Comparison of ENCODE assay signal across 14 cellular contexts in the genomic region with DNA sequence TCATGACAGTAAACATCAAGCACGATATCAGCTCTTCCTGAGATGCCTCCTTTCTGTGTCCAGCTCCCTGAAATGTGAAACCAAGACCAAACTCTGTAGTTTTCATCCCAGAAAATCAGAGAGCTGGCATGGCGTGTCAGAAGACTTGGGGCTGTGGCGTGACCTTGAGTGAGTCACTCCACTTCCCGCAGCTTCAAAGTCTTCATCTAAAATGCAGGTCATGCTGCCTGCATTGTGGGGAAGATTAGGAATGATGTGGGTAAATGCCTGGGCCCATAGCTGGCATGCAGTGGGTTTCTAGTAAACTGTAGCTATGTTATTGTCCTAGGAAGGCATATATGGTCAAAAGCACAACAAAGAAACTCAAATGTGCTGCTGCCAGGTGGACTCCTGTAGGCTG. TPM values are rescaled to one million over a fixed set of nuclear protein-coding genes. Genes with fewer than 3 reads are reported as not detected.
A peak's percentile ranks its signal among the peaks of the same experiment; 100 is the strongest.
DNase-seq lines count a peak whose midpoint lies in the region; ATAC-seq and TF ChIP-seq lines count a peak whose summit lies in the region.
"Had no signal": no experiment of that assay in that cellular context is flagged by ENCODE, and none has a peak within 500 bp of the region (broad histone marks: within the 10 kb centered on the region; RNA-seq: fewer than 3 reads in every experiment).

No MANE protein-coding gene starts in this region.

- peaks cover 7% of the 10 kb centered on the region for H3K4me1 Mint-ChIP-seq in MCF 10A (ENCODE audit: insufficient read depth, unreplicated experiment)
- H3K4me1 Mint-ChIP-seq: activated naive CD8-positive, alpha-beta T cell treated with anti-CD3 and anti-CD28 coated beads, Interleukin-2, amount 50 U/mL, for 24 hours had no signal

- POLR2A ChIA-PET in MCF 10A (lab: Yijun Ruan, JAX) (no interaction called here), SK-N-SH (lab: Yijun Ruan, JAX) (no interaction called here)

- H3K9ac ChIP-seq in smooth muscle cell (ENCODE audit: low read depth) = no peak overlapping the region
- H3K9ac ChIP-seq in SK-N-SH = no peak overlapping the region
- H3K9ac ChIP-seq: neural progenitor cell had no signal

- TF ChIP-seq RAD21 in SK-N-SH (IDR thresholded peaks at IDR 0.05; ENCODE audit: low read length) = no peak

- no TSS peak for BruUV-seq in MCF 10A (replicated peaks; lab: Mats Ljungman, UMichigan)

- H3K9me3 Mint-ChIP-seq in MCF 10A (ENCODE audit: unreplicated experiment) = peaks cover 7% of the 10 kb centered on the region

- no peak overlapping the region for H3K4me2 ChIP-seq in smooth muscle cell
- no peak overlapping the region for H3K4me2 ChIP-seq in SK-N-SH
- H3K4me2 ChIP-seq: neural progenitor cell had no signal

- TF ChIP-seq EP300 in SK-N-SH (IDR thresholded peaks at IDR 0.05; ENCODE audit: borderline replicate concordance in 1 of 2, low read depth in 1 of 2, low read length in 1 of 2) = no peak

- H3K36me3 ChIP-seq in breast epithelium (no peaks in the 10 kb centered on the region), RWPE2 (ENCODE audit: low read depth) (no peaks in the 10 kb centered on the region), smooth muscle cell (ENCODE audit: low read depth) (no peaks in the 10 kb centered on the region), SK-N-SH (replicated peaks in 1 of 2; ENCODE audit: control insufficient read depth in 1 of 2, insufficient read depth in 2 of 2, low read length in 1 of 2) (no peaks in the 10 kb centered on the region)
- H3K36me3 ChIP-seq: neural progenitor cell had no signal

- H3K9me2 ChIP-seq in SK-N-SH = no peaks in the 10 kb centered on the region

- no peak for TF ChIP-seq POLR2A in breast epithelium (IDR thresholded peaks at IDR 0.05)

- intact Hi-C loops in MCF 10A (cut with micrococcal nuclease) = no loop called here
- intact Hi-C loops in breast epithelium (cut with DNase I; ENCODE audit: low total_unique reads) = no loop called here

- CTCF ChIA-PET in MCF 10A (lab: Yijun Ruan, JAX) = interaction anchor here (0.8 to 3.4 kb wide), 10 partner anchors 8 to 129 kb away, joined by 3 to 35 read pairs (median 6); no protein-coding TSS in a partner anchor
- CTCF ChIA-PET in SK-N-SH (lab: Yijun Ruan, JAX) = interaction anchor here (0.8 to 2.3 kb wide), 7 partner anchors 9 to 167 kb away, joined by 3 to 14 read pairs (median 4); no protein-coding TSS in a partner anchor

- H3K9me3 ChIP-seq in breast epithelium (no peaks in the 10 kb centered on the region), RWPE2 (ENCODE audit: severe bottlenecking) (peaks cover 7% of the 10 kb centered on the region), smooth muscle cell (replicated peaks; ENCODE audit: low read depth) (no peaks in the 10 kb centered on the region), SK-N-SH (no peaks in the 10 kb centered on the region)

- no peaks in the 10 kb centered on the region for H3K79me2 ChIP-seq in smooth muscle cell (ENCODE audit: low read depth)
- H3K79me2 ChIP-seq in SK-N-SH (ENCODE audit: insufficient read depth) = no peaks in the 10 kb centered on the region

- H3K36me3 Mint-ChIP-seq in MCF 10A (ENCODE audit: insufficient read depth, unreplicated experiment) = no peaks in the 10 kb centered on the region
- H3K36me3 Mint-ChIP-seq: neural progenitor cell had no signal

- DNase-seq in MCF 10A (ENCODE audit: unreplicated experiment) (peak; percentile 51), breast epithelium (ENCODE audit: low spot score in 2 of 2) (no peak), RWPE2 (ENCODE audit: low spot score) (no peak), fibroblast of mammary gland (ENCODE audit: low read depth) (peak; percentile 17), smooth muscle cell (lab: John Stamatoyannopoulos, UW; ENCODE audit: unreplicated experiment) (no peak), SK-N-SH (no peak), iPS-NIHi7 (ENCODE audit: extremely low spot score) (no peak), cerebellum (ENCODE audit: low spot score) (no peak)
- DNase-seq: activated naive CD8-positive, alpha-beta T cell treated with anti-CD3 and anti-CD28 coated beads, Interleukin-2, amount 50 U/mL, for 24 hours; activated T-cell treated with anti-CD3 and anti-CD28 coated beads for 4 hours; KBM-7; NCI-H2029 treated with DMSO at 0.1 percent for 48 hours; stimulated activated CD8-positive, alpha-beta memory T cell treated with anti-CD3 and anti-CD28 coated beads, Interleukin-4, amount 100 ng/mL, for 48 hours had no signal

- H3F3A ChIP-seq in smooth muscle cell (ENCODE audit: low read depth) (no peaks in the 10 kb centered on the region), SK-N-SH (replicated peaks; ENCODE audit: insufficient read depth) (no peaks in the 10 kb centered on the region)

- H3K27ac Mint-ChIP-seq in MCF 10A (ENCODE audit: low read depth, unreplicated experiment) = no peak overlapping the region
- H3K27ac Mint-ChIP-seq: activated naive CD8-positive, alpha-beta T cell treated with anti-CD3 and anti-CD28 coated beads, Interleukin-2, amount 50 U/mL, for 24 hours; neural progenitor cell had no signal

- H3K4me3 ChIP-seq in breast epithelium = no peak overlapping the region
- no peak overlapping the region for H3K4me3 ChIP-seq in RWPE2 (ENCODE audit: severe bottlenecking)
- H3K4me3 ChIP-seq in fibroblast of mammary gland (ENCODE audit: control insufficient read depth, low read depth, low read length) = no peak overlapping the region
- no peak overlapping the region for H3K4me3 ChIP-seq in smooth muscle cell
- no peak overlapping the region for H3K4me3 ChIP-seq in SK-N-SH (ENCODE audit: low read depth in 2 of 2, low read length in 1 of 2)
- H3K4me3 ChIP-seq: neural progenitor cell had no signal

- H3K27me3 Mint-ChIP-seq in MCF 10A (ENCODE audit: insufficient read depth, unreplicated experiment) = no peaks in the 10 kb centered on the region
- H3K27me3 Mint-ChIP-seq: activated naive CD8-positive, alpha-beta T cell treated with anti-CD3 and anti-CD28 coated beads, Interleukin-2, amount 50 U/mL, for 24 hours had no signal

- ATAC-seq in RWPE2 (ENCODE audit: low read depth) = peak; percentile 75
- ATAC-seq: activated naive CD8-positive, alpha-beta T cell treated with anti-CD3 and anti-CD28 coated beads, Interleukin-2, amount 50 U/mL, for 24 hours had no signal

- H3K4me1 ChIP-seq in breast epithelium = no peaks in the 10 kb centered on the region
- H3K4me1 ChIP-seq in RWPE2 (ENCODE audit: insufficient read depth, poor library complexity, severe bottlenecking) = no peaks in the 10 kb centered on the region
- H3K4me1 ChIP-seq in smooth muscle cell (ENCODE audit: low read depth) = no peaks in the 10 kb centered on the region
- H3K4me1 ChIP-seq in SK-N-SH (ENCODE audit: control insufficient read depth in 1 of 2, insufficient read depth in 2 of 2, low read depth in 1 of 2, low read length in 1 of 2) = peaks cover 0 to 2% of the 10 kb centered on the region in 2 experiments; a peak in 1 of 4 replicates
- H3K4me1 ChIP-seq: neural progenitor cell had no signal

- no peak overlapping the region for H3K4me3 Mint-ChIP-seq in MCF 10A (ENCODE audit: unreplicated experiment)
- H3K4me3 Mint-ChIP-seq: activated naive CD8-positive, alpha-beta T cell treated with anti-CD3 and anti-CD28 coated beads, Interleukin-2, amount 50 U/mL, for 24 hours; neural progenitor cell had no signal

- 64% methylated on average over 4 of the region's 4 CpGs for WGBS in smooth muscle cell (ENCODE audit: low lambda C conversion rate)
- WGBS in SK-N-SH (ENCODE audit: low lambda C conversion rate) = 43% methylated on average over 4 of the region's 4 CpGs

- H3K27me3 ChIP-seq in breast epithelium (no peaks in the 10 kb centered on the region), RWPE2 (ENCODE audit: insufficient read depth, poor library complexity, severe bottlenecking) (no peaks in the 10 kb centered on the region), smooth muscle cell (ENCODE audit: low read depth) (peaks cover 28% of the 10 kb centered on the region), SK-N-SH (ENCODE audit: insufficient read depth) (no peaks in the 10 kb centered on the region)

- no peak overlapping the region for H3K27ac ChIP-seq in breast epithelium
- H3K27ac ChIP-seq in RWPE2 (ENCODE audit: poor library complexity, severe bottlenecking) = peak overlapping the region; percentile 9
- H3K27ac ChIP-seq in smooth muscle cell (ENCODE audit: low read depth) = peak overlapping the region; percentile 42
- no peak overlapping the region for H3K27ac ChIP-seq in SK-N-SH (ENCODE audit: low read depth in 2 of 2, low read length in 1 of 2)
- H3K27ac ChIP-seq: neural progenitor cell had no signal

- H2AFZ ChIP-seq in smooth muscle cell (ENCODE audit: low read depth) (no peak overlapping the region), SK-N-SH (ENCODE audit: low read depth) (no peak overlapping the region)
- H2AFZ ChIP-seq: neural progenitor cell had no signal

- TF ChIP-seq CTCF in MCF 10A (IDR thresholded peaks at IDR 0.05; ENCODE audit: unreplicated experiment) (no peak), breast epithelium (IDR thresholded peaks at IDR 0.05) (no peak), RWPE2 (IDR thresholded peaks at IDR 0.05; ENCODE audit: poor library complexity, severe bottlenecking) (no peak), fibroblast of mammary gland (conservative IDR thresholded peaks at IDR 0.05; ENCODE audit: control insufficient read depth, insufficient read depth, low read depth, low read length) (no peak), smooth muscle cell (IDR thresholded peaks at IDR 0.05; ENCODE audit: borderline replicate concordance, insufficient read depth, poor library complexity, severe bottlenecking) (no peak), SK-N-SH (IDR thresholded peaks at IDR 0.05) (no peak)

- H4K20me1 ChIP-seq in smooth muscle cell (ENCODE audit: low read depth) (no peaks in the 10 kb centered on the region), SK-N-SH (ENCODE audit: insufficient read depth) (no peaks in the 10 kb centered on the region)

TF ChIP-seq in SK-N-SH, 30 proteins besides CTCF, POLR2A, EP300 and RAD21:
- no peak for TF ChIP-seq SMC3 (IDR thresholded peaks at IDR 0.05; ENCODE audit: low read depth, low read length)

RNA-seq across cellular contexts. Expression of gene OAS2, which starts 28.8 kb away (rescaled TPM):
- total RNA-seq in MCF 10A (2022) = 0.33 and 0.71 TPM in 2 replicates
- 1 to 10 TPM; 6.2 to 9.5 (median 7.9) TPM for total RNA-seq in breast epithelium
- not detected in 2 replicates for total RNA-seq in smooth muscle cell
- polyA plus RNA-seq in smooth muscle cell = not detected in 2 replicates
- 0.02 TPM in 1 of 2 replicates, not detected in the other for polyA plus RNA-seq in SK-N-SH (2012; rRNA removed)
- under 0.01 and 0.01 TPM in 2 replicates for polyA plus RNA-seq in SK-N-SH (2012; cell fraction: cytosol; rRNA removed)
- 0.01 TPM in 1 of 2 replicates, not detected in the other for polyA plus RNA-seq in SK-N-SH (2012; cell fraction: nucleus; rRNA removed)
- 3.4 TPM for total RNA-seq in cerebellum

RNA-seq across cellular contexts. Expression of gene DTX1, which starts 49.4 kb away (rescaled TPM):
- total RNA-seq in MCF 10A (2022) (not detected in 2 replicates), breast epithelium (10 to 100 TPM in 2 of 3 donors, 1 to 10 TPM in 1; 7.9 to 46.6 (median 20.0) TPM), smooth muscle cell (0.09 and 0.13 TPM in 2 replicates), cerebellum (18.4 TPM)
- polyA plus RNA-seq in smooth muscle cell (1.1 TPM in 1 of 2 replicates, not detected in the other), SK-N-SH (2012; rRNA removed) (0.72 and 1.0 TPM in 2 replicates)
- 0.40 and 0.96 TPM in 2 replicates for polyA plus RNA-seq in SK-N-SH (2012; cell fraction: cytosol; rRNA removed)
- 2.4 and 2.7 TPM in 2 replicates for polyA plus RNA-seq in SK-N-SH (2012; cell fraction: nucleus; rRNA removed)

Comparison
In these comparisons a context has a peak if more than half of its experiments do, and no peak if none do; other contexts are left out.
1. DNase-seq: peak in MCF 10A (single experiment) and fibroblast of mammary gland (single experiment); none in breast epithelium (0 of 2), RWPE2 (single experiment), smooth muscle cell (single experiment), SK-N-SH (single experiment), iPS-NIHi7 (single experiment) and cerebellum (single experiment).
2. H3K27ac ChIP-seq: peak in RWPE2 (single experiment) and smooth muscle cell (single experiment); none in breast epithelium (0 of 2) and SK-N-SH (0 of 2).